ENCODE assay signal across 8 cellular contexts in the genomic region with DNA sequence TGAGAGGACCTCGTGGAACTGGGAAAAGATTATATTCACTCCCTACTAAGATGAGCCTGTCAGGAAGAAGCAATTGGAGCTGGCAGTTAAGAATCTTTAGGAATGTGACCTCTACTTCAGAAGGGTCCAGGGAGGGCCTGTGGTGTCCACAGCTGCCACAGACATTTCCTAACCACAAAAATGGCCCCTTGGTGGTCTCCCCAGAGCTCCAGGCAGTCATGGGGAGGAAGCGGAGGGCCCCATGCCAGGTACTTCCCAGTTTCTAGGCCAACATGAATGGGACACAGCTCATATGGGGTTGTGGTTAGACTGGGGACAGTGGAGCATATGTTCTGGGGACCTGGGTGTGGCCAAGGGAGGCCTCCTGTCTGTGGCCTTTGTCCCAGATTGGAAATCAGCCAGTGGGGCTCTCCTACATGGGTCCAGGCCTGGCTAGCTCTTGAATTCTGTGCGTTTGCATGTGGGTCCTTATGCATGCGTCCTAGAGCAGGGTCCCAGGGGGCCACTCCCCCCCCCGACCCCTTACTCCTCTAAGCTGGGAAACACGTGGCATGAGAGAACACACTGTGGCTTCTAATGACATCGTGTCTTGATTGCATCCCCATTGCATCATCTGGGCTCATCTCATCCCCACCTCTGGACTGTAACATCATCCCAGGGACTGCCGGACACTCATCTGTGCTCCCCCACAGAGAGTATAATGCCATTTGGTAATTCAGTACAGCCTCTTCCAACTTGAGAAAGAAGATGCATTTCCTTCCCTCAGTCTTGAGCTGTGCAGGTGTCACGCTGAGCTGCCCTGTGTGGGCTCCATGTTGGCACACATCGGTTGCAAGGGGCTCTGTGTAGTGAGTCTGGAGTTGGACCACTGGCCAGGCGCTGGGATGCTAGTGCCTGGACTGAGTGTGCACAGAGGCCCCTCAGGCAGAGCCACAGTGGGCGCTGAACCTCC. TPM values are rescaled to one million over a fixed set of nuclear protein-coding genes. Genes with fewer than 3 reads are reported as not detected.
DNase-seq lines count a peak whose midpoint lies in the region; ATAC-seq and TF ChIP-seq lines count a peak whose summit lies in the region.

No MANE protein-coding gene starts in this region.

- H3K27me3 Mint-ChIP-seq in central memory CD8-positive, alpha-beta T cell = no peaks in the 10 kb centered on the region
- H3K27me3 Mint-ChIP-seq in GM23338 (ENCODE audit: insufficient read depth, low read depth, poor library complexity) = peaks cover 6% of the 10 kb centered on the region

- H4K20me1 ChIP-seq in GM23338 (replicated peaks; ENCODE audit: insufficient read depth) = no peaks in the 10 kb centered on the region

- peak overlapping the region; percentile 61 for H3K4me3 Mint-ChIP-seq in central memory CD8-positive, alpha-beta T cell
- H3K4me3 Mint-ChIP-seq in GM23338 = no peak overlapping the region

- peak; percentile 32 for DNase-seq in NCI-H226
- no peak for DNase-seq in central memory CD8-positive, alpha-beta T cell (ENCODE audit: low spot score in 2 of 2)
- peak; percentile 57 for DNase-seq in renal cortical epithelial cell (ENCODE audit: low read depth)
- no peak for DNase-seq in pons (ENCODE audit: low spot score)
- DNase-seq in GM23338 (ENCODE audit: low spot score) = no peak
- no peak for DNase-seq in coronary artery (ENCODE audit: low spot score)
- DNase-seq in NCI-H2171 (lab: John Stamatoyannopoulos, UW) = no peak

- TF ChIP-seq CTCF in GM23338 (conservative IDR thresholded peaks at IDR 0.05; ENCODE audit: low read depth in 2 of 2) (no peak), coronary artery (IDR thresholded peaks at IDR 0.05) (no peak)

- H3K27ac ChIP-seq in GM23338 (ENCODE audit: low read depth) (no peak overlapping the region), coronary artery (peak overlapping the region in 1 of 2 donors; percentile 45)

- H3K9me3 Mint-ChIP-seq in central memory CD8-positive, alpha-beta T cell = peaks cover 4% of the 10 kb centered on the region
- no peaks in the 10 kb centered on the region; the same call in 2 of the 3 replicates for H3K9me3 Mint-ChIP-seq in GM23338

- H3K4me1 Mint-ChIP-seq in central memory CD8-positive, alpha-beta T cell = peaks cover 97% of the 10 kb centered on the region
- peaks cover 34% of the 10 kb centered on the region for H3K4me1 Mint-ChIP-seq in GM23338

- H3K9me2 ChIP-seq in GM23338 (ENCODE audit: insufficient read depth) = no peaks in the 10 kb centered on the region

- H3K36me3 Mint-ChIP-seq in central memory CD8-positive, alpha-beta T cell (ENCODE audit: insufficient read depth) = peaks cover 68% of the 10 kb centered on the region
- H3K36me3 Mint-ChIP-seq in GM23338 (ENCODE audit: low read depth) = no peaks in the 10 kb centered on the region; the same call in 2 of the 3 replicates

- no peaks in the 10 kb centered on the region for H3K36me3 ChIP-seq in GM23338 (ENCODE audit: insufficient read depth)

- H3K4me1 ChIP-seq in GM23338 (ENCODE audit: insufficient read depth) = peaks cover 23% of the 10 kb centered on the region

- no peaks in the 10 kb centered on the region for H3F3A ChIP-seq in GM23338 (replicated peaks; ENCODE audit: low read depth)

- no peak overlapping the region for H3K4me2 ChIP-seq in GM23338

- H3K27ac Mint-ChIP-seq in central memory CD8-positive, alpha-beta T cell (ENCODE audit: low read depth) = peak overlapping the region; percentile 100
- H3K27ac Mint-ChIP-seq in GM23338 = no peak overlapping the region

- H3K79me2 ChIP-seq in GM23338 (replicated peaks; ENCODE audit: insufficient read depth) = no peaks in the 10 kb centered on the region

- no peak overlapping the region for H2AFZ ChIP-seq in GM23338

- H3K4me3 ChIP-seq in GM23338 (no peak overlapping the region), coronary artery (no peak overlapping the region)

- ATAC-seq in GM18907 (IDR thresholded peaks at IDR 0.05; ENCODE audit: unreplicated experiment) (peak; percentile 24), GM23338 (no peak)
- ATAC-seq in central memory CD8-positive, alpha-beta T cell (replicated peaks; ENCODE audit: extremely low read depth, poor library complexity, severe bottlenecking) = no peak

- no peaks in the 10 kb centered on the region for H3K27me3 ChIP-seq in GM23338 (ENCODE audit: insufficient read depth)

TF ChIP-seq in GM23338, 12 proteins besides CTCF, POLR2A, EP300 and RAD21 (continues in another document):
- TF ChIP-seq EZH2 (IDR thresholded peaks at IDR 0.05; ENCODE audit: low read depth, unreplicated experiment) (no peak), ZNF114 (CRISPR knock-in tag; IDR thresholded peaks at IDR 0.05) (no peak), EZH2phosphoT487 (IDR thresholded peaks at IDR 0.05; ENCODE audit: unreplicated experiment) (no peak)
- TF ChIP-seq, protein P1, sequence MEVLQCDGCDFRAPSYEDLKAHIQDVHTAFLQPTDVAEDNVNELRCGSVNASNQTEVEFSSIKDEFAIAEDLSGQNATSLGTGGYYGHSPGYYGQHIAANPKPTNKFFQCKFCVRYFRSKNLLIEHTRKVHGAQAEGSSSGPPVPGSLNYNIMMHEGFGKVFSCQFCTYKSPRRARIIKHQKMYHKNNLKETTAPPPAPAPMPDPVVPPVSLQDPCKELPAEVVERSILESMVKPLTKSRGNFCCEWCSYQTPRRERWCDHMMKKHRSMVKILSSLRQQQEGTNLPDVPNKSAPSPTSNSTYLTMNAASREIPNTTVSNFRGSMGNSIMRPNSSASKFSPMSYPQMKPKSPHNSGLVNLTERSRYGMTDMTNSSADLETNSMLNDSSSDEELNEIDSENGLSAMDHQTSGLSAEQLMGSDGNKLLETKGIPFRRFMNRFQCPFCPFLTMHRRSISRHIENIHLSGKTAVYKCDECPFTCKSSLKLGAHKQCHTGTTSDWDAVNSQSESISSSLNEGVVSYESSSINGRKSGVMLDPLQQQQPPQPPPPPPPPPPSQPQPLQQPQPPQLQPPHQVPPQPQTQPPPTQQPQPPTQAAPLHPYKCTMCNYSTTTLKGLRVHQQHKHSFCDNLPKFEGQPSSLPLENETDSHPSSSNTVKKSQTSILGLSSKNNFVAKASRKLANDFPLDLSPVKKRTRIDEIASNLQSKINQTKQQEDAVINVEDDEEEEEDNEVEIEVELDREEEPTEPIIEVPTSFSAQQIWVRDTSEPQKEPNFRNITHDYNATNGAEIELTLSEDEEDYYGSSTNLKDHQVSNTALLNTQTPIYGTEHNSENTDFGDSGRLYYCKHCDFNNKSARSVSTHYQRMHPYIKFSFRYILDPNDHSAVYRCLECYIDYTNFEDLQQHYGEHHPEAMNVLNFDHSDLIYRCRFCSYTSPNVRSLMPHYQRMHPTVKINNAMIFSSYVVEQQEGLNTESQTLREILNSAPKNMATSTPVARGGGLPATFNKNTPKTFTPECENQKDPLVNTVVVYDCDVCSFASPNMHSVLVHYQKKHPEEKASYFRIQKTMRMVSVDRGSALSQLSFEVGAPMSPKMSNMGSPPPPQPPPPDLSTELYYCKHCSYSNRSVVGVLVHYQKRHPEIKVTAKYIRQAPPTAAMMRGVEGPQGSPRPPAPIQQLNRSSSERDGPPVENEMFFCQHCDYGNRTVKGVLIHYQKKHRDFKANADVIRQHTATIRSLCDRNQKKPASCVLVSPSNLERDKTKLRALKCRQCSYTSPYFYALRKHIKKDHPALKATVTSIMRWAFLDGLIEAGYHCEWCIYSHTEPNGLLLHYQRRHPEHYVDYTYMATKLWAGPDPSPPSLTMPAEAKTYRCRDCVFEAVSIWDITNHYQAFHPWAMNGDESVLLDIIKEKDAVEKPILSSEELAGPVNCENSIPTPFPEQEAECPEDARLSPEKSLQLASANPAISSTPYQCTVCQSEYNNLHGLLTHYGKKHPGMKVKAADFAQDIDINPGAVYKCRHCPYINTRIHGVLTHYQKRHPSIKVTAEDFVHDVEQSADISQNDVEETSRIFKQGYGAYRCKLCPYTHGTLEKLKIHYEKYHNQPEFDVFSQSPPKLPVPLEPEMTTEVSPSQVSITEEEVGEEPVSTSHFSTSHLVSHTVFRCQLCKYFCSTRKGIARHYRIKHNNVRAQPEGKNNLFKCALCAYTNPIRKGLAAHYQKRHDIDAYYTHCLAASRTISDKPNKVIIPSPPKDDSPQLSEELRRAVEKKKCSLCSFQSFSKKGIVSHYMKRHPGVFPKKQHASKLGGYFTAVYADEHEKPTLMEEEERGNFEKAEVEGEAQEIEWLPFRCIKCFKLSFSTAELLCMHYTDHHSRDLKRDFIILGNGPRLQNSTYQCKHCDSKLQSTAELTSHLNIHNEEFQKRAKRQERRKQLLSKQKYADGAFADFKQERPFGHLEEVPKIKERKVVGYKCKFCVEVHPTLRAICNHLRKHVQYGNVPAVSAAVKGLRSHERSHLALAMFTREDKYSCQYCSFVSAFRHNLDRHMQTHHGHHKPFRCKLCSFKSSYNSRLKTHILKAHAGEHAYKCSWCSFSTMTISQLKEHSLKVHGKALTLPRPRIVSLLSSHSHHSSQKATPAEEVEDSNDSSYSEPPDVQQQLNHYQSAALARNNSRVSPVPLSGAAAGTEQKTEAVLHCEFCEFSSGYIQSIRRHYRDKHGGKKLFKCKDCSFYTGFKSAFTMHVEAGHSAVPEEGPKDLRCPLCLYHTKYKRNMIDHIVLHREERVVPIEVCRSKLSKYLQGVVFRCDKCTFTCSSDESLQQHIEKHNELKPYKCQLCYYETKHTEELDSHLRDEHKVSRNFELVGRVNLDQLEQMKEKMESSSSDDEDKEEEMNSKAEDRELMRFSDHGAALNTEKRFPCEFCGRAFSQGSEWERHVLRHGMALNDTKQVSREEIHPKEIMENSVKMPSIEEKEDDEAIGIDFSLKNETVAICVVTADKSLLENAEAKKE (CRISPR knock-in tag; IDR thresholded peaks at IDR 0.05) = no peak

RNA-seq across cellular contexts. Expression of a gene that starts 31.3 kb away (rescaled TPM):
- total RNA-seq in renal cortical epithelial cell = 28.7 and 35.1 TPM in 2 replicates
- total RNA-seq in GM23338 (2014; rRNA removed; shearing (Covaris generic)) = 6.4 and 6.9 TPM in 2 replicates
- polyA plus RNA-seq in GM23338 (2016; fragmentation: Nextera tagmentation; extraction: Ambion mirVana) = 8.6 and 9.1 TPM in 2 replicates

Comparison
In these comparisons a context has a peak if more than half of its experiments do, and no peak if none do; other contexts are left out.
1. DNase-seq: peak in NCI-H226 (single experiment) and renal cortical epithelial cell (single experiment); none in central memory CD8-positive, alpha-beta T cell (0 of 2), pons (single experiment), GM23338 (single experiment), coronary artery (single experiment) and NCI-H2171 (single experiment).